ENCODE assay signal across 1 cellular context in the genomic region with DNA sequence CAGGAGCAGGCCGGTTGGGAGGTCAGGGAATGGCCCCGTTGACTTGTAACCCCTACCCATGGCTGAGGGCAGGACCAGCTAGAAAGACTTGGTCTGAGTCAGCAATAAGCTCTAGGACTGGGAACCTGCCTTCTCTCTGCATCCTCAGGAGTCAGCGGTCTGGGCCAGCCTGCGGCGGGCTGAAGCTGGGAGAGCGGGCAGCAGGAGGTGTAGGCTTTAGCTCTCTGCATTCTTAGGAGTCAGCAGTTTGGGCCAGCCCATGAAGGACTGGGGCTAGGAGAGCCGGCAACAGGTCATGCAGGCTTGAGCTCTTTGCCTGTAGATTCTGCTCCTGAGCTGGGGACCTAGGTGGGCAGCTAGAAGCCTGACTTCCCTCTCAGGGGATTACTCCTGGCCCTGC.
TF ChIP-seq lines count a peak whose summit lies in the region.

No MANE protein-coding gene starts in this region.

TF ChIP-seq in IMR-90, 13 proteins besides CTCF, POLR2A, EP300 and RAD21:
- TF ChIP-seq SMC3 (IDR thresholded peaks at IDR 0.05; ENCODE audit: low read depth, low read length) (no peak), MAZ (IDR thresholded peaks at IDR 0.05; ENCODE audit: borderline replicate concordance, low read depth, low read length) (no peak), CEBPB (IDR thresholded peaks at IDR 0.05; ENCODE audit: low read depth, low read length) (no peak), MAFK (IDR thresholded peaks at IDR 0.05; ENCODE audit: low read depth, low read length) (0 out of 2 replicates have a peak, but pooled peaks have one; percentile 18), RFX5 (IDR thresholded peaks at IDR 0.05; ENCODE audit: low read depth, low read length) (no peak)
- TF ChIP-seq, protein P1, sequence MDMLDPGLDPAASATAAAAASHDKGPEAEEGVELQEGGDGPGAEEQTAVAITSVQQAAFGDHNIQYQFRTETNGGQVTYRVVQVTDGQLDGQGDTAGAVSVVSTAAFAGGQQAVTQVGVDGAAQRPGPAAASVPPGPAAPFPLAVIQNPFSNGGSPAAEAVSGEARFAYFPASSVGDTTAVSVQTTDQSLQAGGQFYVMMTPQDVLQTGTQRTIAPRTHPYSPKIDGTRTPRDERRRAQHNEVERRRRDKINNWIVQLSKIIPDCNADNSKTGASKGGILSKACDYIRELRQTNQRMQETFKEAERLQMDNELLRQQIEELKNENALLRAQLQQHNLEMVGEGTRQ (IDR thresholded peaks at IDR 0.05; ENCODE audit: low read depth, low read length): no peak
